ENCODE assay signal across 23 cellular contexts in genomic region chr10:52801951-52802350, GRCh38. TPM values are rescaled to one million over a fixed set of nuclear protein-coding genes. Genes with fewer than 3 reads are reported as not detected.
DNase-seq lines count a peak whose midpoint lies in the region; ATAC-seq, FAIRE-seq and TF ChIP-seq lines count a peak whose summit lies in the region.
"Had no signal": no experiment of that assay in that cellular context is flagged by ENCODE, and none has a peak within 500 bp of the region (broad histone marks: within the 10 kb centered on the region; RNA-seq: fewer than 3 reads in every experiment).

No MANE protein-coding gene starts in this region.

- no peaks in the 10 kb centered on the region for H3K4me1 ChIP-seq in left ventricle myocardium inferior
- H3K4me1 ChIP-seq in naive thymus-derived CD4-positive, alpha-beta T cell (ENCODE audit: control insufficient read depth in 2 of 2, insufficient read depth in 2 of 2, low read length in 2 of 2): no peaks in the 10 kb centered on the region
- H3K4me1 ChIP-seq: ascending aorta, colonic mucosa, gastrocnemius medialis had no signal

- no peak overlapping the region for H3K4me3 Mint-ChIP-seq in T-helper 17 cell
- no peak overlapping the region for H3K4me3 Mint-ChIP-seq in naive thymus-derived CD4-positive, alpha-beta T cell
- H3K4me3 Mint-ChIP-seq: activated CD4-positive, alpha-beta memory T cell treated with anti-CD3 and anti-CD28 coated beads, Interleukin-2, amount 10 ng/mL, durations not matched to agents 7 days and 5 days; CD4-positive, alpha-beta memory T cell had no signal

- ATAC-seq in T-helper 17 cell: no peak
- no peak for ATAC-seq in naive thymus-derived CD4-positive, alpha-beta T cell
- ATAC-seq: gastrocnemius medialis, right cardiac atrium had no signal

- H3K27me3 ChIP-seq in bronchial epithelial cell (ENCODE audit: control insufficient read depth, insufficient read depth, low read length) (no peaks in the 10 kb centered on the region), left ventricle myocardium inferior (ENCODE audit: low read depth) (peaks cover 10% of the 10 kb centered on the region)
- H3K27me3 ChIP-seq in naive thymus-derived CD4-positive, alpha-beta T cell (ENCODE audit: control insufficient read depth in 2 of 2, insufficient read depth in 2 of 2, low read length in 2 of 2): no peaks in the 10 kb centered on the region
- H3K27me3 ChIP-seq: ascending aorta, colonic mucosa, gastrocnemius medialis had no signal

- H3K36me3 ChIP-seq in bronchial epithelial cell (ENCODE audit: control insufficient read depth, insufficient read depth, low read length): no peaks in the 10 kb centered on the region
- no peaks in the 10 kb centered on the region for H3K36me3 ChIP-seq in left ventricle myocardium inferior
- no peaks in the 10 kb centered on the region for H3K36me3 ChIP-seq in naive thymus-derived CD4-positive, alpha-beta T cell (ENCODE audit: control insufficient read depth in 2 of 3, insufficient read depth in 3 of 3, low read length in 3 of 3)
- H3K36me3 ChIP-seq: ascending aorta, colonic mucosa, gastrocnemius medialis had no signal

- H3K9me3 ChIP-seq in T-helper 17 cell (ENCODE audit: control insufficient read depth, low read length, poor library complexity, severe bottlenecking) (no peaks in the 10 kb centered on the region), left ventricle myocardium inferior (replicated peaks) (peaks cover 3% of the 10 kb centered on the region)
- no peaks in the 10 kb centered on the region for H3K9me3 ChIP-seq in naive thymus-derived CD4-positive, alpha-beta T cell (ENCODE audit: control insufficient read depth in 2 of 3, low read length in 3 of 3)
- H3K9me3 ChIP-seq: ascending aorta, colonic mucosa, gastrocnemius medialis had no signal

- DNase-seq in EH (ENCODE audit: low read depth) (peak; percentile 15), M059J (ENCODE audit: low read depth) (peak; percentile 72), bronchial epithelial cell (ENCODE audit: low read depth) (peak; percentile 52), myocyte (ENCODE audit: low read depth) (peak; percentile 31), T-helper 17 cell (no peak), left ventricle myocardium inferior (no peak), HuH-7.5 (ENCODE audit: low spot score) (no peak)
- no peak for DNase-seq in naive thymus-derived CD4-positive, alpha-beta T cell
- DNase-seq: activated CD4-positive, alpha-beta memory T cell treated with anti-CD3 and anti-CD28 coated beads, Interleukin-2, amount 10 ng/mL, durations not matched to agents 7 days and 5 days; activated naive CD4-positive, alpha-beta T cell; CD4-positive, alpha-beta memory T cell; colonic mucosa; gastrocnemius medialis; NCI-H1417 treated with DMSO at 0.1 percent for 48 hours; NCI-H526; nucleus accumbens; right cardiac atrium; SHP77 treated with DMSO at 0.1 percent for 48 hours; stimulated activated CD4-positive, alpha-beta T cell treated with anti-CD3 and anti-CD28 coated beads, Interleukin-15, amount 100 ng/mL, for 24 hours; T-helper 2 cell had no signal

- H3K27ac ChIP-seq in left ventricle myocardium inferior (replicated peaks): no peak overlapping the region
- H3K27ac ChIP-seq in naive thymus-derived CD4-positive, alpha-beta T cell (ENCODE audit: low read depth, low read length): no peak overlapping the region
- H3K27ac ChIP-seq: ascending aorta, colonic mucosa, gastrocnemius medialis had no signal

- H3K36me3 Mint-ChIP-seq in T-helper 17 cell (ENCODE audit: low read depth): no peaks in the 10 kb centered on the region
- no peaks in the 10 kb centered on the region for H3K36me3 Mint-ChIP-seq in naive thymus-derived CD4-positive, alpha-beta T cell
- H3K36me3 Mint-ChIP-seq: CD4-positive, alpha-beta memory T cell had no signal

- intact Hi-C loops in left ventricle myocardium inferior (cut with micrococcal nuclease): no loop called here
- intact Hi-C loops in naive thymus-derived CD4-positive, alpha-beta T cell (cut with micrococcal nuclease): no loop called here

- CTCF ChIA-PET in naive thymus-derived CD4-positive, alpha-beta T cell (lab: Charles Lee): no interaction called here

- FAIRE-seq in bronchial epithelial cell (lab: Jason Lieb, UNC): no peak
- FAIRE-seq: endometrium had no signal

- no peak overlapping the region for H3K4me3 ChIP-seq in bronchial epithelial cell (ENCODE audit: low read depth, low read length)
- no peak overlapping the region for H3K4me3 ChIP-seq in left ventricle myocardium inferior
- H3K4me3 ChIP-seq in naive thymus-derived CD4-positive, alpha-beta T cell (ENCODE audit: low read length): no peak overlapping the region
- H3K4me3 ChIP-seq: ascending aorta, colonic mucosa, gastrocnemius medialis had no signal

- peaks cover 0 to 22% (median 7%) of the 10 kb centered on the region in 11 donors for H3K9me3 Mint-ChIP-seq in naive thymus-derived CD4-positive, alpha-beta T cell
- H3K9me3 Mint-ChIP-seq: activated CD4-positive, alpha-beta memory T cell treated with anti-CD3 and anti-CD28 coated beads, Interleukin-2, amount 10 ng/mL, durations not matched to agents 7 days and 5 days had no signal

- no peak overlapping the region for H3K27ac Mint-ChIP-seq in T-helper 17 cell
- no peak overlapping the region for H3K27ac Mint-ChIP-seq in naive thymus-derived CD4-positive, alpha-beta T cell
- H3K27ac Mint-ChIP-seq: activated CD4-positive, alpha-beta memory T cell treated with anti-CD3 and anti-CD28 coated beads, Interleukin-2, amount 10 ng/mL, durations not matched to agents 7 days and 5 days; CD4-positive, alpha-beta memory T cell had no signal

- TF ChIP-seq CTCF in bronchial epithelial cell (IDR thresholded peaks at IDR 0.05; ENCODE audit: insufficient read depth, low read length, severe bottlenecking): no peak
- TF ChIP-seq CTCF in left ventricle myocardium inferior (IDR thresholded peaks at IDR 0.05; ENCODE audit: borderline replicate concordance): no peak

- POLR2A ChIA-PET in naive thymus-derived CD4-positive, alpha-beta T cell (lab: Charles Lee): no interaction called here

- H3K27me3 Mint-ChIP-seq in T-helper 17 cell: no peaks in the 10 kb centered on the region
- H3K27me3 Mint-ChIP-seq in naive thymus-derived CD4-positive, alpha-beta T cell: no peaks in the 10 kb centered on the region
- H3K27me3 Mint-ChIP-seq: activated CD4-positive, alpha-beta memory T cell treated with anti-CD3 and anti-CD28 coated beads, Interleukin-2, amount 10 ng/mL, durations not matched to agents 7 days and 5 days; CD4-positive, alpha-beta memory T cell had no signal

- H3K4me1 Mint-ChIP-seq in T-helper 17 cell: no peaks in the 10 kb centered on the region
- H3K4me1 Mint-ChIP-seq in naive thymus-derived CD4-positive, alpha-beta T cell: no peaks in the 10 kb centered on the region
- H3K4me1 Mint-ChIP-seq: activated CD4-positive, alpha-beta memory T cell treated with anti-CD3 and anti-CD28 coated beads, Interleukin-2, amount 10 ng/mL, durations not matched to agents 7 days and 5 days; CD4-positive, alpha-beta memory T cell had no signal

RNA-seq across cellular contexts. Expression of gene MBL2, which starts 29.4 kb away (rescaled TPM):
- total RNA-seq in M059J (2014; rRNA removed; shearing (Covaris generic)): 0.02 TPM in 1 of 2 replicates, not detected in the other
- total RNA-seq in bronchial epithelial cell (not detected in 2 replicates), myocyte (not detected in 2 replicates), T-helper 17 cell (not detected), left ventricle myocardium inferior (not detected)
- not detected for polyA plus RNA-seq in myocyte (2012)
- total RNA-seq in naive thymus-derived CD4-positive, alpha-beta T cell: not detected
- not detected for polyA plus RNA-seq in naive thymus-derived CD4-positive, alpha-beta T cell
- total RNA-seq: activated CD4-positive, alpha-beta memory T cell treated with anti-CD3 and anti-CD28 coated beads, Interleukin-2, amount 10 ng/mL, durations not matched to agents 7 days and 5 days; ascending aorta; CD4-positive, alpha-beta memory T cell; right cardiac atrium; temporal lobe had no signal
- polyA plus RNA-seq: CD4-positive, alpha-beta memory T cell; right cardiac atrium had no signal

Comparison
In these comparisons a context has a peak if more than half of its experiments do, and no peak if none do; other contexts are left out.
1. DNase-seq: peak in EH (single experiment), M059J (single experiment), bronchial epithelial cell (single experiment) and myocyte (single experiment); none in T-helper 17 cell (0 of 3), left ventricle myocardium inferior (single experiment), naive thymus-derived CD4-positive, alpha-beta T cell (0 of 9) and HuH-7.5 (single experiment).